Comparison of ENCODE assay signal across 8 cellular contexts in genomic region chr20:9068232-9068781, GRCh38. TPM values are rescaled to one million over a fixed set of nuclear protein-coding genes. Genes with fewer than 3 reads are reported as not detected.
DNase-seq lines count a peak whose midpoint lies in the region; ATAC-seq and TF ChIP-seq lines count a peak whose summit lies in the region.

No MANE protein-coding gene starts in this region.

- H3K27me3 Mint-ChIP-seq in endothelial cell (ENCODE audit: unreplicated experiment) = peaks cover 9% of the 10 kb centered on the region
- H3K27me3 Mint-ChIP-seq in activated T-cell treated with anti-CD3 and anti-CD28 coated beads, Interleukin-2, amount 50 U/mL, for 72 hours (ENCODE audit: low read depth) = peaks cover 14% of the 10 kb centered on the region

- H3K4me3 Mint-ChIP-seq in endothelial cell (ENCODE audit: unreplicated experiment) = peak overlapping the region; percentile 87
- no peak overlapping the region for H3K4me3 Mint-ChIP-seq in activated T-cell treated with anti-CD3 and anti-CD28 coated beads, Interleukin-2, amount 50 U/mL, for 72 hours

- DNase-seq in EL = peak; percentile 60
- peak; percentile 52 for DNase-seq in NCI-H460 (ENCODE audit: extremely low read depth, low read depth)
- DNase-seq in endothelial cell (ENCODE audit: low spot score) = peak; percentile 67
- peak; percentile 37 to 64 (median 53) for DNase-seq in mucosa of descending colon
- no peak for DNase-seq in activated T-cell treated with anti-CD3 and anti-CD28 coated beads, Interleukin-2, amount 50 U/mL, for 72 hours
- no peak for DNase-seq in NCI-H226
- no peak for DNase-seq in OCI-LY7 (ENCODE audit: low spot score)

- H3K27ac ChIP-seq in OCI-LY7 (ENCODE audit: low read depth, low read length, poor library complexity, severe bottlenecking) = no peak overlapping the region

- no peaks in the 10 kb centered on the region for H3K36me3 ChIP-seq in mucosa of descending colon (ENCODE audit: low read depth)
- no peaks in the 10 kb centered on the region for H3K36me3 ChIP-seq in OCI-LY7 (ENCODE audit: insufficient read depth, low read length)

- H3K4me1 ChIP-seq in mucosa of descending colon (ENCODE audit: low read depth) (no peaks in the 10 kb centered on the region), OCI-LY7 (ENCODE audit: insufficient read depth, low read length, poor library complexity, severe bottlenecking) (no peaks in the 10 kb centered on the region)

- H3K9me3 ChIP-seq in mucosa of descending colon = no peaks in the 10 kb centered on the region
- H3K9me3 ChIP-seq in OCI-LY7 (ENCODE audit: low read length) = no peaks in the 10 kb centered on the region

- TF ChIP-seq CTCF in endothelial cell (IDR thresholded peaks at IDR 0.05; ENCODE audit: unreplicated experiment) (no peak), mucosa of descending colon (IDR thresholded peaks at IDR 0.05) (no peak), OCI-LY7 (conservative IDR thresholded peaks at IDR 0.05; ENCODE audit: low read length) (no peak)

- peaks cover 16% of the 10 kb centered on the region for H3K4me1 Mint-ChIP-seq in endothelial cell (ENCODE audit: unreplicated experiment)
- H3K4me1 Mint-ChIP-seq in activated T-cell treated with anti-CD3 and anti-CD28 coated beads, Interleukin-2, amount 50 U/mL, for 72 hours (ENCODE audit: low read depth) = peaks cover 6% of the 10 kb centered on the region

- POLR2A ChIA-PET in OCI-LY7 (lab: Charles Lee) = no interaction called here

- no peaks in the 10 kb centered on the region for H3K79me2 ChIP-seq in OCI-LY7 (ENCODE audit: insufficient read depth, low read depth, low read length)

- H3K36me3 Mint-ChIP-seq in endothelial cell (ENCODE audit: low read depth, unreplicated experiment) = peaks cover 4% of the 10 kb centered on the region
- H3K36me3 Mint-ChIP-seq in activated T-cell treated with anti-CD3 and anti-CD28 coated beads, Interleukin-2, amount 50 U/mL, for 72 hours (ENCODE audit: insufficient read depth in 2 of 2) = peaks cover 2% of the 10 kb centered on the region in 2 donors

- H4K20me1 ChIP-seq in OCI-LY7 (ENCODE audit: insufficient read depth, low read length) = no peaks in the 10 kb centered on the region

- no peak overlapping the region for H3K27ac Mint-ChIP-seq in endothelial cell (ENCODE audit: unreplicated experiment)
- no peak overlapping the region for H3K27ac Mint-ChIP-seq in activated T-cell treated with anti-CD3 and anti-CD28 coated beads, Interleukin-2, amount 50 U/mL, for 72 hours

- ATAC-seq in mucosa of descending colon (peak; percentile 73), GM19035 (IDR thresholded peaks at IDR 0.05; ENCODE audit: unreplicated experiment) (no peak)
- ATAC-seq in activated T-cell treated with anti-CD3 and anti-CD28 coated beads, Interleukin-2, amount 50 U/mL, for 72 hours (replicated peaks in 1 of 2) = no peak

- CTCF ChIA-PET in OCI-LY7 (lab: Charles Lee; ENCODE audit: unreplicated experiment) = no interaction called here

- no peak overlapping the region for H2AFZ ChIP-seq in OCI-LY7 (ENCODE audit: low read length)

- no peak overlapping the region for H3K4me2 ChIP-seq in OCI-LY7 (ENCODE audit: low read length)

- intact Hi-C loops in mucosa of descending colon (cut with DNase I, micrococcal nuclease) (loop anchor here in 1 of 2 donors (10.0 kb wide), 1 partner anchor 286 kb away; no protein-coding TSS in a partner anchor), OCI-LY7 (cut with micrococcal nuclease; ENCODE audit: unreplicated experiment) (no loop called here)

- BruUV-seq in OCI-LY7 (replicated peaks; lab: Mats Ljungman, UMichigan) = no TSS peak

- no peaks in the 10 kb centered on the region for H3K9me2 ChIP-seq in OCI-LY7 (ENCODE audit: insufficient read depth, low read length)

- no peaks in the 10 kb centered on the region for H3K9me3 Mint-ChIP-seq in endothelial cell (ENCODE audit: unreplicated experiment)
- peaks cover 0 to 2% of the 10 kb centered on the region in 2 donors for H3K9me3 Mint-ChIP-seq in activated T-cell treated with anti-CD3 and anti-CD28 coated beads, Interleukin-2, amount 50 U/mL, for 72 hours

- H3K4me3 ChIP-seq in mucosa of descending colon (peak overlapping the region; percentile 45), OCI-LY7 (ENCODE audit: low read depth, low read length, poor library complexity, severe bottlenecking) (no peak overlapping the region)

RNA-seq across cellular contexts. Expression of gene PLCB4, which starts 0.6 kb away (rescaled TPM):
- total RNA-seq in NCI-H460 (2014; rRNA removed; shearing (Covaris generic)) = 14.8 and 15.2 TPM in 2 replicates
- 8.9 and 9.5 TPM in 2 replicates for polyA plus RNA-seq in NCI-H460 (2014; cell fraction: nucleus; rRNA removed)
- total RNA-seq in endothelial cell (ENCODE audit: unreplicated experiment) (10.5 TPM), mucosa of descending colon (10 to 100 TPM; 37.8 to 55.0 (median 51.2) TPM), OCI-LY7 (2022) (not detected in 2 replicates)
- total RNA-seq in activated T-cell treated with anti-CD3 and anti-CD28 coated beads, Interleukin-2, amount 50 U/mL, for 72 hours = not detected
- not detected in 2 replicates for total RNA-seq in OCI-LY7 (2014; rRNA removed; shearing (Covaris generic))

Comparison
In these comparisons a context has a peak if more than half of its experiments do, and no peak if none do; other contexts are left out.
1. DNase-seq: peak in EL (single experiment), NCI-H460 (single experiment), endothelial cell (single experiment) and mucosa of descending colon (3 of 3); none in activated T-cell treated with anti-CD3 and anti-CD28 coated beads, Interleukin-2, amount 50 U/mL, for 72 hours (0 of 2), NCI-H226 (single experiment) and OCI-LY7 (single experiment).
2. RNA of gene PLCB4, which starts 0.6 kb away (total RNA-seq): 37.8 to 55.0 TPM in mucosa of descending colon, 14.8 to 15.2 TPM in NCI-H460 and 10.5 TPM in endothelial cell (single experiment); not detected in activated T-cell treated with anti-CD3 and anti-CD28 coated beads, Interleukin-2, amount 50 U/mL, for 72 hours and not detected in OCI-LY7; every median in the first group is over 10 times any median in the second.